ENCODE assay signal across 8 cellular contexts in genomic region chr1:58047265-58047858, GRCh38.
DNase-seq lines count a peak whose midpoint lies in the region; ATAC-seq and TF ChIP-seq lines count a peak whose summit lies in the region.

No MANE protein-coding gene starts in this region.

- H3K4me1 ChIP-seq in esophagus squamous epithelium (no peaks in the 10 kb centered on the region), spleen (no peaks in the 10 kb centered on the region)

- no peaks in the 10 kb centered on the region for H3K9me3 ChIP-seq in esophagus squamous epithelium
- H3K9me3 ChIP-seq in spleen, result peaks cover 0 to 6% (median 0%) of the 10 kb centered on the region in 8 donors

- WGBS in esophagus squamous epithelium, 2 donors, result 58 to 62% methylated on average over 5 of the region's 5 CpGs
- 54 to 65% (median 61%) methylated on average over 5 of the region's 5 CpGs for WGBS in spleen, 5 donors

- no peak for TF ChIP-seq POLR2A in esophagus squamous epithelium (IDR thresholded peaks at IDR 0.05)
- no peak for TF ChIP-seq POLR2A in spleen (IDR thresholded peaks at IDR 0.05)

- peak in 5 of 6 experiments; percentile 44 to 58 (median 51) for TF ChIP-seq CTCF in esophagus squamous epithelium (IDR thresholded peaks at IDR 0.05)
- peak in 10 of 11 experiments; percentile 10 to 70 (median 57) for TF ChIP-seq CTCF in spleen (IDR thresholded peaks at IDR 0.05 in 8 of 11, conservative IDR thresholded peaks at IDR 0.05 in 3 of 11)

- intact Hi-C loops in esophagus squamous epithelium (cut with DNase I) (no loop called here), spleen (cut with DNase I; ENCODE audit: low total_unique reads) (loop anchor here (5.0 kb wide), 1 partner anchor 1215 kb away; no protein-coding TSS in a partner anchor)

- ATAC-seq in HG02870 (IDR thresholded peaks at IDR 0.05; ENCODE audit: unreplicated experiment) (peak; percentile 61), SK-N-SH treated with all-trans-retinoic acid at 6 μM for 48 hours (peak; percentile 82), esophagus mucosa (no peak)

- H3K36me3 ChIP-seq in esophagus squamous epithelium (no peaks in the 10 kb centered on the region), spleen (no peaks in the 10 kb centered on the region)

- no peak overlapping the region for H3K4me3 ChIP-seq in esophagus squamous epithelium
- no peak overlapping the region for H3K4me3 ChIP-seq in spleen

- H3K27ac ChIP-seq in esophagus squamous epithelium, result no peak overlapping the region
- no peak overlapping the region for H3K27ac ChIP-seq in spleen

- DNase-seq in activated naive CD4-positive, alpha-beta T cell treated with Interleukin-2 at 50 U/mL for 16 hours, result peak; percentile 14
- DNase-seq in activated naive CD4-positive, alpha-beta T cell treated with anti-CD3 and anti-CD28 coated beads, Interleukin-2, amount 50 U/mL, for 16 hours, result no peak
- DNase-seq in esophagus squamous epithelium (lab: John Stamatoyannopoulos, UW) (no peak), spleen (no peak), T-helper 1 cell (no peak)

- H3K27me3 ChIP-seq in esophagus squamous epithelium (no peaks in the 10 kb centered on the region), spleen (replicated peaks in 1 of 7) (no peaks in the 10 kb centered on the region)

TF ChIP-seq in SK-N-SH treated with all-trans-retinoic acid at 6 μM for 48 hours, 23 proteins besides CTCF, POLR2A, EP300 and RAD21:
- TF ChIP-seq ZNF565 (CRISPR knock-in tag; conservative IDR thresholded peaks at IDR 0.05; ENCODE audit: low read depth), result no peak
- no peak for TF ChIP-seq ISL1 (CRISPR knock-in tag; IDR thresholded peaks at IDR 0.05)
- TF ChIP-seq ZNF8 (CRISPR knock-in tag; IDR thresholded peaks at IDR 0.05), result no peak
- no peak for TF ChIP-seq GLIS3 (CRISPR knock-in tag; IDR thresholded peaks at IDR 0.05)
- TF ChIP-seq BACH2 (CRISPR knock-in tag; IDR thresholded peaks at IDR 0.05; ENCODE audit: borderline replicate concordance), result no peak
- TF ChIP-seq PPARA (CRISPR knock-in tag; IDR thresholded peaks at IDR 0.05; ENCODE audit: borderline replicate concordance), result no peak
- no peak for TF ChIP-seq ZFP30 (CRISPR knock-in tag; IDR thresholded peaks at IDR 0.05)
- TF ChIP-seq OSR1 (CRISPR knock-in tag; IDR thresholded peaks at IDR 0.05), result no peak
- no peak for TF ChIP-seq RARB (CRISPR knock-in tag; IDR thresholded peaks at IDR 0.05)
- no peak for TF ChIP-seq CSDC2 (CRISPR knock-in tag; IDR thresholded peaks at IDR 0.05)
- no peak for TF ChIP-seq TSHZ2 (CRISPR knock-in tag; IDR thresholded peaks at IDR 0.05)
- no peak for TF ChIP-seq ZFP3 (CRISPR knock-in tag; IDR thresholded peaks at IDR 0.05)
- no peak for TF ChIP-seq ZNF70 (CRISPR knock-in tag; IDR thresholded peaks at IDR 0.05)
- no peak for TF ChIP-seq POU6F1 (CRISPR knock-in tag; IDR thresholded peaks at IDR 0.05; ENCODE audit: borderline replicate concordance, low read depth)
- TF ChIP-seq ZC3H10 (CRISPR knock-in tag; IDR thresholded peaks at IDR 0.05), result no peak
